ENCODE assay signal across 23 cellular contexts in the genomic region with DNA sequence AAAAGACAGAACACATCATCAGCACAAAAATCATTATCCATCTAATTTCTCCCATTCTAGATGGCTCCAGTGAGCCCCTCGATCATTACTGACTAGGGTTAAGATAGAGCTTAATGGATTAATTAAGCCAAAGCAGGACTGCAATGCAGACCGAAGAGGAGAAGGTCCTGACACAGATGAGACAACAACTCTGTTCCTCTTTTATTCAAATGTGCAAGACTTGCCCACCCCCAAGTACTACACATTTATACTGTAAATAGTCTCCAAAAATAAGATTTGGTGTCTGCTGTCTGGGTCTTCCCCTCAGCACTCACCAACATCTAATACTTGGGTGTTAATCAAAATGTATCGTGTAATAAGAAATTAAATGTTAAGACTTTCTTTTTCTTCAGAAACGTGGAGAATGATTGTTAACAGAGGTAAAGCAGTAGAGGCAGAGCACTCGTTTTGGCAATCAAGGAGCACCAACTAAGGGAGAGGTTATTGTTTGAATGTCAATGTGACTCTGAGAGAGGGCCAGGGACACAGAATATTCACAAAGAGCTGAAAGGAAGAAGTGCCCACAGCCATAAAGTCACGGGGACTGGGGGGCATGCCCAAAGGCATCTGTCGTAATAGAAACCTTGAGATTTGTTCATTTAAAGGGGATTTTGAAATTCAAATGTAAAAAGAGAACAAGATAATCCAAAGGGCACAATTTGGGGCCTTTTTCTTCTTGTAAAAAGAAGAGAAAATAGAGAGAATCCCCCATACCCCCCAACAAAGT.
DNase-seq lines count a peak whose midpoint lies in the region; ATAC-seq, FAIRE-seq and TF ChIP-seq lines count a peak whose summit lies in the region.
"Had no signal": no experiment of that assay in that cellular context is flagged by ENCODE, and none has a peak within 500 bp of the region (broad histone marks: within the 10 kb centered on the region; RNA-seq: fewer than 3 reads in every experiment).

No MANE protein-coding gene starts in this region.

- H3K4me3 ChIP-seq in astrocyte (ENCODE audit: insufficient read depth, low read depth, low read length) (no peak overlapping the region), Peyer's patch (no peak overlapping the region)
- H3K4me3 ChIP-seq: dorsolateral prefrontal cortex, GM23248, neural progenitor cell had no signal

- peaks cover 50% of the 10 kb centered on the region for H4K20me1 ChIP-seq in astrocyte (ENCODE audit: insufficient read depth, low read length)

- H3K79me2 ChIP-seq in astrocyte (ENCODE audit: insufficient read depth, low read length): peaks cover 20% of the 10 kb centered on the region

- H3K36me3 ChIP-seq in astrocyte (ENCODE audit: insufficient read depth, low read length) (no peaks in the 10 kb centered on the region), Peyer's patch (no peaks in the 10 kb centered on the region)
- H3K36me3 ChIP-seq: neural progenitor cell had no signal

- no peak overlapping the region for H3K4me3 Mint-ChIP-seq in astrocyte (ENCODE audit: unreplicated experiment)
- H3K4me3 Mint-ChIP-seq: activated CD4-positive, alpha-beta T cell treated with anti-CD3 and anti-CD28 coated beads for 36 hours; activated CD8-positive, alpha-beta memory T cell treated with anti-CD3 and anti-CD28 coated beads, Interleukin-2, amount 10 ng/mL, durations not matched to agents 7 days and 5 days; activated T-helper 17 cell treated with anti-CD3 and anti-CD28 coated beads, Interleukin-2, amount 50 U/mL, for 72 hours; CD4-positive, alpha-beta memory T cell; neural progenitor cell had no signal

- H3K9ac ChIP-seq in astrocyte (ENCODE audit: low read length): no peak overlapping the region
- H3K9ac ChIP-seq: GM23248, neural progenitor cell had no signal

- H3K27me3 Mint-ChIP-seq in astrocyte (ENCODE audit: low read depth, unreplicated experiment): no peaks in the 10 kb centered on the region
- H3K27me3 Mint-ChIP-seq: activated CD4-positive, alpha-beta T cell treated with anti-CD3 and anti-CD28 coated beads for 36 hours; activated CD8-positive, alpha-beta memory T cell treated with anti-CD3 and anti-CD28 coated beads, Interleukin-2, amount 10 ng/mL, durations not matched to agents 7 days and 5 days; activated T-helper 17 cell treated with anti-CD3 and anti-CD28 coated beads, Interleukin-2, amount 50 U/mL, for 72 hours; CD4-positive, alpha-beta memory T cell had no signal

- peak; percentile 14 for ATAC-seq in GM18502 (IDR thresholded peaks at IDR 0.05; ENCODE audit: poor library complexity, unreplicated experiment)
- ATAC-seq in GM21390 (IDR thresholded peaks at IDR 0.05; ENCODE audit: unreplicated experiment): peak; percentile 31
- peak; percentile 11 for ATAC-seq in HG03108 (IDR thresholded peaks at IDR 0.05; ENCODE audit: unreplicated experiment)
- ATAC-seq in activated naive CD4-positive, alpha-beta T cell treated with anti-CD3 and anti-CD28 coated beads, Interleukin-2, amount 50 U/mL, for 72 hours: no peak
- ATAC-seq: activated CD4-positive, alpha-beta T cell treated with anti-CD3 and anti-CD28 coated beads for 36 hours; activated CD8-positive, alpha-beta memory T cell treated with anti-CD3 and anti-CD28 coated beads, Interleukin-2, amount 10 ng/mL, durations not matched to agents 7 days and 5 days; activated T-helper 17 cell treated with anti-CD3 and anti-CD28 coated beads, Interleukin-2, amount 50 U/mL, for 72 hours had no signal

- no peak for TF ChIP-seq POLR2A in Peyer's patch (IDR thresholded peaks at IDR 0.05)

- H3K27me3 ChIP-seq in astrocyte (ENCODE audit: insufficient read depth, low read length) (no peaks in the 10 kb centered on the region), Peyer's patch (no peaks in the 10 kb centered on the region)
- H3K27me3 ChIP-seq: dorsolateral prefrontal cortex, neural progenitor cell had no signal

- H3K9me3 ChIP-seq in astrocyte (ENCODE audit: insufficient read depth, low read depth, low read length): no peaks in the 10 kb centered on the region
- no peaks in the 10 kb centered on the region for H3K9me3 ChIP-seq in Peyer's patch

- H3K9me3 Mint-ChIP-seq in astrocyte (ENCODE audit: unreplicated experiment): no peaks in the 10 kb centered on the region
- H3K9me3 Mint-ChIP-seq in activated naive CD4-positive, alpha-beta T cell treated with anti-CD3 and anti-CD28 coated beads, Interleukin-2, amount 50 U/mL, for 72 hours: no peaks in the 10 kb centered on the region
- H3K9me3 Mint-ChIP-seq: activated T-helper 17 cell treated with anti-CD3 and anti-CD28 coated beads, Interleukin-2, amount 50 U/mL, for 72 hours; CD4-positive, alpha-beta memory T cell had no signal

- no peak for DNase-seq in astrocyte (ENCODE audit: low read depth)
- DNase-seq in DMS114 treated with DMSO at 0.1 percent for 48 hours (lab: John Stamatoyannopoulos, UW; ENCODE audit: unreplicated experiment): no peak
- no peak for DNase-seq in activated naive CD4-positive, alpha-beta T cell treated with anti-CD3 and anti-CD28 coated beads, Interleukin-2, amount 50 U/mL, for 72 hours (ENCODE audit: low spot score in 2 of 2)
- DNase-seq in dedifferentiated amniotic fluid mesenchymal stem cell (ENCODE audit: extremely low spot score): no peak
- no peak for DNase-seq in Peyer's patch
- DNase-seq: activated CD4-positive, alpha-beta T cell treated with anti-CD3 and anti-CD28 coated beads for 36 hours; activated CD8-positive, alpha-beta memory T cell treated with anti-CD3 and anti-CD28 coated beads, Interleukin-2, amount 10 ng/mL, durations not matched to agents 7 days and 5 days; CD4-positive, alpha-beta memory T cell; DMS79 treated with DMSO at 0.1 percent for 48 hours; dorsolateral prefrontal cortex; foreskin melanocyte; GM23248; kidney glomerular epithelial cell; mesendoderm; NCI-H187 treated with DMSO at 0.1 percent for 48 hours; NCI-H446 treated with DMSO at 0.1 percent for 48 hours had no signal

- no peak for TF ChIP-seq CTCF in astrocyte (IDR thresholded peaks at IDR 0.05; ENCODE audit: insufficient read depth, low read depth, low read length)
- TF ChIP-seq CTCF in Peyer's patch (IDR thresholded peaks at IDR 0.05): no peak

- no peak overlapping the region for H3K4me2 ChIP-seq in astrocyte (ENCODE audit: low read length)
- H3K4me2 ChIP-seq: neural progenitor cell had no signal

- H3K27ac ChIP-seq in astrocyte (ENCODE audit: low read depth, low read length) (no peak overlapping the region), Peyer's patch (peak overlapping the region in 2 of 4 donors; percentile 13 to 62)
- H3K27ac ChIP-seq: GM23248, HL-60, neural progenitor cell had no signal

- H3K4me1 ChIP-seq in astrocyte (ENCODE audit: insufficient read depth, low read length) (no peaks in the 10 kb centered on the region), Peyer's patch (no peaks in the 10 kb centered on the region)
- H3K4me1 ChIP-seq: neural progenitor cell had no signal

- peak; percentile 54 for FAIRE-seq in astrocyte (lab: Jason Lieb, UNC)
- FAIRE-seq: bronchial epithelial cell had no signal

- H3K4me1 Mint-ChIP-seq in astrocyte (ENCODE audit: low read depth, unreplicated experiment): peaks cover 8% of the 10 kb centered on the region
- H3K4me1 Mint-ChIP-seq: activated CD4-positive, alpha-beta T cell treated with anti-CD3 and anti-CD28 coated beads for 36 hours; activated CD8-positive, alpha-beta memory T cell treated with anti-CD3 and anti-CD28 coated beads, Interleukin-2, amount 10 ng/mL, durations not matched to agents 7 days and 5 days; activated T-helper 17 cell treated with anti-CD3 and anti-CD28 coated beads, Interleukin-2, amount 50 U/mL, for 72 hours; neural progenitor cell had no signal

- H2AFZ ChIP-seq in astrocyte (ENCODE audit: low read depth, low read length): no peak overlapping the region
- H2AFZ ChIP-seq: GM23248, neural progenitor cell had no signal

- H3K27ac Mint-ChIP-seq in astrocyte (ENCODE audit: unreplicated experiment): no peak overlapping the region
- no peak overlapping the region for H3K27ac Mint-ChIP-seq in activated naive CD4-positive, alpha-beta T cell treated with anti-CD3 and anti-CD28 coated beads, Interleukin-2, amount 50 U/mL, for 72 hours
- H3K27ac Mint-ChIP-seq: activated CD4-positive, alpha-beta T cell treated with anti-CD3 and anti-CD28 coated beads for 36 hours; activated CD8-positive, alpha-beta memory T cell treated with anti-CD3 and anti-CD28 coated beads, Interleukin-2, amount 10 ng/mL, durations not matched to agents 7 days and 5 days; activated T-helper 17 cell treated with anti-CD3 and anti-CD28 coated beads, Interleukin-2, amount 50 U/mL, for 72 hours; neural progenitor cell had no signal

- H3K36me3 Mint-ChIP-seq in astrocyte (ENCODE audit: low read depth, unreplicated experiment): no peaks in the 10 kb centered on the region
- no peaks in the 10 kb centered on the region for H3K36me3 Mint-ChIP-seq in activated naive CD4-positive, alpha-beta T cell treated with anti-CD3 and anti-CD28 coated beads, Interleukin-2, amount 50 U/mL, for 72 hours
- H3K36me3 Mint-ChIP-seq: activated CD8-positive, alpha-beta memory T cell treated with anti-CD3 and anti-CD28 coated beads, Interleukin-2, amount 10 ng/mL, durations not matched to agents 7 days and 5 days; neural progenitor cell had no signal

Comparison
In these comparisons a context has a peak if more than half of its experiments do, and no peak if none do; other contexts are left out.
1. ATAC-seq: peak in GM18502 (single experiment), GM21390 (single experiment) and HG03108 (single experiment); none in activated naive CD4-positive, alpha-beta T cell treated with anti-CD3 and anti-CD28 coated beads, Interleukin-2, amount 50 U/mL, for 72 hours (0 of 2).